ENCODE assay signal across 1 cellular context in genomic region chr17:59172436-59173004, GRCh38.
TF ChIP-seq lines count a peak whose summit lies in the region.

No MANE protein-coding gene starts in this region.

TF ChIP-seq in K562, 482 proteins besides CTCF, POLR2A, EP300 and RAD21:
- no peak for TF ChIP-seq CUX1 (CRISPR knock-in tag; IDR thresholded peaks at IDR 0.05)
- TF ChIP-seq POLR2G (IDR thresholded peaks at IDR 0.05; ENCODE audit: low read depth, low read length), result 0 out of 2 replicates have a peak, but pooled peaks have one; percentile 21
